ENCODE assay signal across 16 cellular contexts in the genomic region with DNA sequence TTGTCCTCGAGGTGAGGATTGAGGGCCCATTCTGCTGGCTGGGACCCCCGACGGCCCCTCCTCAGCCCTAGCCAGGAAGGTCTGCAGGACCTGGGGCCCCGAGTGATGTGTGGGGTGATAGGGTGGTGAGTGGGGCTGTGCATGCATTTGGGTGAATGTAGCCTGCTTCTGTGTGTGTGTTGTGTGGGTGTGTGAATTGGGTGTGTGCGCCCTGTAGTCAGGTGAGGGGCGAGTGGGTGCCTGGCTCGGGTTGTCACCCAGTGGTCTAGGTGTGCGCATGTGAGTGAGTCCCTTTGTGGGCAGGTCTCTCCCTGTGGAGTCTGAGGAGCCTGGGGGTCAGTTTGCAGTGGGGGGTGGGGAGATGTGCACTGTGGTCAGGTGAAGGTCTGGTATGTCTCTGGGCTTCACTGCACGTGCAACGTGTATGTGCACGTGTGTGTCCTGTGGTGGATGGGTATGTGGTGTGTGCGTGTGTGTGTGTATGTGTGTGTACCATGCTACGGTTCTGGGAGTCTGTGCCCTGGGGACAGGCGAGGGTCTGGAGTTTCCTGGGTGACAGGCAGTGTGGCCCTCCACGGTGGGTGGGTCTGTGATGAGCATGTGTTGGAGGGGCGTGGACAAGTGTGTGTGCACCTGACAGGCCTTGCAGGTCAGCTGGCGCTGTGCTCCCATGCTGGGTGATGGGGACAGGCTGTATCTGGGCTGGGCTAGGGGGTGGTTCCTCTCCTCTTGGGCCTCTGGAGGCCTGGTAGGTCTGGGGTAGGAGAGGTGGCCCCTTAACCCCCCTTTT. TPM values are rescaled to one million over a fixed set of nuclear protein-coding genes. Genes with fewer than 3 reads are reported as not detected.
A peak's percentile ranks its signal among the peaks of the same experiment; 100 is the strongest.
DNase-seq lines count a peak whose midpoint lies in the region; ATAC-seq and TF ChIP-seq lines count a peak whose summit lies in the region.
"Had no signal": no experiment of that assay in that cellular context is flagged by ENCODE, and none has a peak within 500 bp of the region (broad histone marks: within the 10 kb centered on the region; RNA-seq: fewer than 3 reads in every experiment).

No MANE protein-coding gene starts in this region.

- CTCF ChIA-PET in CD8-positive, alpha-beta memory T cell (lab: Charles Lee) = no interaction called here

- no peak overlapping the region for H3K27ac ChIP-seq in CD8-positive, alpha-beta memory T cell (ENCODE audit: low read depth, low read length)
- peak overlapping the region; percentile 100 for H3K27ac ChIP-seq in cingulate gyrus (ENCODE audit: low read depth, low read length)
- H3K27ac ChIP-seq: esophagus muscularis mucosa, ovary, Peyer's patch had no signal

- DNase-seq in CD8-positive, alpha-beta memory T cell = no peak
- DNase-seq in nephron progenitor cell (no peak), T-helper 9 cell (no peak), NCI-H2171 (lab: John Stamatoyannopoulos, UW) (no peak)
- DNase-seq in activated CD8-positive, alpha-beta memory T cell treated with anti-CD3 and anti-CD28 coated beads for 24 hours = no peak
- DNase-seq: DMS 273 treated with DMSO at 0.1 percent for 48 hours; islet precursor cell; NCI-H2081; Peyer's patch; stimulated activated CD4-positive, alpha-beta T cell treated with anti-CD3 and anti-CD28 coated beads, Interleukin-4, amount 100 ng/mL, for 24 hours had no signal

- H3K9me3 Mint-ChIP-seq in CD8-positive, alpha-beta memory T cell = no peaks in the 10 kb centered on the region
- no peaks in the 10 kb centered on the region for H3K9me3 Mint-ChIP-seq in IgD-negative memory B cell
- H3K9me3 Mint-ChIP-seq in nephron progenitor cell = no peaks in the 10 kb centered on the region

- no peak for TF ChIP-seq CTCF in nephron progenitor cell (IDR thresholded peaks at IDR 0.05)

- peak overlapping the region; percentile 33 to 80 (median 69) for H3K4me3 Mint-ChIP-seq in CD8-positive, alpha-beta memory T cell
- peak overlapping the region in 2 of 4 donors; percentile 38 to 92 for H3K4me3 Mint-ChIP-seq in IgD-negative memory B cell
- H3K4me3 Mint-ChIP-seq in nephron progenitor cell = peak overlapping the region; percentile 47

- H3K27ac Mint-ChIP-seq in CD8-positive, alpha-beta memory T cell = peak overlapping the region in 3 of 8 donors; percentile 29 to 44 (median 37)
- H3K27ac Mint-ChIP-seq in IgD-negative memory B cell = peak overlapping the region in 2 of 3 donors; percentile 5 to 83
- H3K27ac Mint-ChIP-seq in nephron progenitor cell = no peak overlapping the region

- H3K4me1 Mint-ChIP-seq in CD8-positive, alpha-beta memory T cell = peaks cover 23 to 36% (median 27%) of the 10 kb centered on the region in 3 donors
- peaks cover 12 to 20% (median 13%) of the 10 kb centered on the region in 3 donors for H3K4me1 Mint-ChIP-seq in IgD-negative memory B cell
- peaks cover 33% of the 10 kb centered on the region for H3K4me1 Mint-ChIP-seq in nephron progenitor cell

- H3K36me3 Mint-ChIP-seq in CD8-positive, alpha-beta memory T cell = peaks cover 0 to 5% (median 4%) of the 10 kb centered on the region in 3 donors
- H3K36me3 Mint-ChIP-seq in IgD-negative memory B cell = peaks cover 4% of the 10 kb centered on the region
- H3K36me3 Mint-ChIP-seq in nephron progenitor cell (ENCODE audit: low read depth) = no peaks in the 10 kb centered on the region

- no peaks in the 10 kb centered on the region for H3K9me3 ChIP-seq in CD8-positive, alpha-beta memory T cell (ENCODE audit: low read length)
- H3K9me3 ChIP-seq: esophagus muscularis mucosa, ovary, Peyer's patch had no signal

- H3K4me1 ChIP-seq in CD8-positive, alpha-beta memory T cell (ENCODE audit: insufficient read depth, low read length) = peaks cover 18% of the 10 kb centered on the region

- H3K4me3 ChIP-seq in CD8-positive, alpha-beta memory T cell (ENCODE audit: low read length) = no peak overlapping the region

- no peak for ATAC-seq in HG03025 (IDR thresholded peaks at IDR 0.05; ENCODE audit: low FRiP score, unreplicated experiment)

- H3K36me3 ChIP-seq in CD8-positive, alpha-beta memory T cell (ENCODE audit: insufficient read depth, low read length) = no peaks in the 10 kb centered on the region
- H3K36me3 ChIP-seq: esophagus muscularis mucosa, ovary, Peyer's patch had no signal

- POLR2A ChIA-PET in CD8-positive, alpha-beta memory T cell (lab: Charles Lee) = no interaction called here

- peaks cover 14 to 24% of the 10 kb centered on the region in 2 donors for H3K27me3 Mint-ChIP-seq in CD8-positive, alpha-beta memory T cell
- peaks cover 15% of the 10 kb centered on the region for H3K27me3 Mint-ChIP-seq in IgD-negative memory B cell
- peaks cover 74% of the 10 kb centered on the region for H3K27me3 Mint-ChIP-seq in nephron progenitor cell (ENCODE audit: low read depth, poor library complexity)

- peaks cover 15% of the 10 kb centered on the region for H3K27me3 ChIP-seq in CD8-positive, alpha-beta memory T cell (ENCODE audit: insufficient read depth, low read length, poor library complexity, severe bottlenecking)
- H3K27me3 ChIP-seq: ovary had no signal

RNA-seq across cellular contexts. Expression of a gene that starts 1.0 kb away (rescaled TPM):
- not detected for total RNA-seq in CD8-positive, alpha-beta memory T cell
- polyA plus RNA-seq in CD8-positive, alpha-beta memory T cell = not detected
- polyA plus RNA-seq in IgD-negative memory B cell = not detected

RNA-seq across cellular contexts. Expression of a gene that starts 3.8 kb away (rescaled TPM):
- total RNA-seq in CD8-positive, alpha-beta memory T cell = 10 to 100 TPM; 96.5 to 97.3 TPM
- polyA plus RNA-seq in CD8-positive, alpha-beta memory T cell = 61.7 TPM
- 72.5 TPM for polyA plus RNA-seq in IgD-negative memory B cell

RNA-seq across cellular contexts. Expression of a gene that starts 14.8 kb away (rescaled TPM):
- total RNA-seq in CD8-positive, alpha-beta memory T cell = 1 to 10 TPM; 2.7 to 2.8 TPM
- polyA plus RNA-seq in CD8-positive, alpha-beta memory T cell = not detected
- not detected for polyA plus RNA-seq in IgD-negative memory B cell
- total RNA-seq: Peyer's patch had no signal

RNA-seq across cellular contexts. Expression of a gene that starts 24.1 kb away (rescaled TPM):
- total RNA-seq in CD8-positive, alpha-beta memory T cell = 1 to 10 TPM; 2.9 to 3.1 TPM
- 18.9 TPM for polyA plus RNA-seq in CD8-positive, alpha-beta memory T cell
- 0.19 TPM for polyA plus RNA-seq in IgD-negative memory B cell
- total RNA-seq: HT-29 had no signal

RNA-seq across cellular contexts. Expression of a gene that starts 24.3 kb away (rescaled TPM):
- total RNA-seq in CD8-positive, alpha-beta memory T cell = 100 to 1,000 TPM; 119 to 125 TPM
- 18.6 TPM for polyA plus RNA-seq in CD8-positive, alpha-beta memory T cell
- 14.8 TPM for polyA plus RNA-seq in IgD-negative memory B cell
